In the genomic region with DNA sequence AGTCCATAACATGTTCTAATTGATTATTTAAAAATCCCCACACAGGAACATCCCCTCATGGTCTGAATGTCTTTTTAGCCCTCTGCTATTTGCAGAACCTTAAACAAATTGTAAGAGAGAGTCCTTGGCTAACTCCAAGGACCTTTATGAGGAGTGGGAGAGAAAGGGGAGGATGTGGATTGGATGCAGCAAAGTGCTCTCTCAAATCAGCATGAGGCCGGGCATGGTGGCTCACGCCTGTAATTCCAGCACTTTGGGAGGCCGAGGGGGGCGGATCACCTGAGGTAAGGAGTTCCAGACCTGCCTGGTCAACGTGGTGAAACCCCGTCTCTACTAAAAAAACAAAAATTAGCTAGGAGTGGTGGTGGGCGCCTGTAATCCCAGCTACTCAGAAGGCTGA, we compare ENCODE assay signal across 16 cellular contexts.
A peak's percentile ranks its signal among the peaks of the same experiment; 100 is the strongest.
DNase-seq lines count a peak whose midpoint lies in the region; ATAC-seq and TF ChIP-seq lines count a peak whose summit lies in the region.
"Had no signal": no experiment of that assay in that cellular context is flagged by ENCODE, and none has a peak within 500 bp of the region (broad histone marks: within the 10 kb centered on the region; RNA-seq: fewer than 3 reads in every experiment).

No MANE protein-coding gene starts in this region.

- H3K4me3 Mint-ChIP-seq in MCF 10A (ENCODE audit: unreplicated experiment), result no peak overlapping the region
- no peak overlapping the region for H3K4me3 Mint-ChIP-seq in chondrocyte (ENCODE audit: unreplicated experiment)
- H3K4me3 Mint-ChIP-seq: activated CD4-positive, alpha-beta T cell treated with anti-CD3 and anti-CD28 coated beads, Interleukin-2, amount 10 ng/mL, durations not matched to agents 24 days and 14 days had no signal

- H3K27ac ChIP-seq in breast epithelium, result peak overlapping the region in 1 of 2 donors; percentile 66
- H3K27ac ChIP-seq in mesodermal cell (ENCODE audit: low read depth, low read length, severe bottlenecking), result peak overlapping the region; percentile 95
- H3K27ac ChIP-seq in thoracic aorta, result peak overlapping the region; percentile 19 to 76
- no peak overlapping the region for H3K27ac ChIP-seq in left lung
- H3K27ac ChIP-seq: ovary had no signal

- BruUV-seq in MCF 10A (replicated peaks; lab: Mats Ljungman, UMichigan), result no TSS peak

- H3K4me1 ChIP-seq in breast epithelium, result no peaks in the 10 kb centered on the region
- H3K4me1 ChIP-seq in mesodermal cell (ENCODE audit: control insufficient read depth, insufficient read depth, low read length, poor library complexity, severe bottlenecking), result peaks cover 34% of the 10 kb centered on the region
- H3K4me1 ChIP-seq in thoracic aorta (ENCODE audit: control insufficient read depth in 1 of 2, low read depth in 2 of 2), result peaks cover 23 to 41% of the 10 kb centered on the region in 2 donors
- peaks cover 0 to 11% of the 10 kb centered on the region in 2 donors for H3K4me1 ChIP-seq in left lung
- H3K4me1 ChIP-seq: adrenal gland had no signal

- H3K4me1 Mint-ChIP-seq in MCF 10A (ENCODE audit: insufficient read depth, unreplicated experiment) (peaks cover 35% of the 10 kb centered on the region), chondrocyte (ENCODE audit: low read depth) (peaks cover 66% of the 10 kb centered on the region)
- H3K4me1 Mint-ChIP-seq: activated CD4-positive, alpha-beta T cell treated with anti-CD3 and anti-CD28 coated beads, Interleukin-2, amount 10 ng/mL, durations not matched to agents 24 days and 14 days had no signal

- DNase-seq in MCF 10A (ENCODE audit: unreplicated experiment), result no peak
- DNase-seq in breast epithelium (ENCODE audit: low spot score in 2 of 2), result no peak
- DNase-seq in chondrocyte (ENCODE audit: low spot score), result no peak
- DNase-seq in thoracic aorta (ENCODE audit: low spot score), result no peak
- DNase-seq in left lung, result no peak
- no peak for DNase-seq in SW480 (ENCODE audit: low spot score)
- DNase-seq: activated CD4-positive, alpha-beta T cell treated with anti-CD3 and anti-CD28 coated beads, Interleukin-2, amount 10 ng/mL, durations not matched to agents 24 days and 14 days; activated CD8-positive, alpha-beta memory T cell treated with anti-CD3 and anti-CD28 coated beads, Interleukin-2, amount 50 U/mL, for 4 hours; activated gamma-delta T cell; adrenal gland; ovary; small intestine; stimulated activated CD4-positive, alpha-beta T cell treated with anti-CD3 and anti-CD28 coated beads, Interleukin-4, amount 100 ng/mL, for 4 hours had no signal

- no peak for TF ChIP-seq POLR2A in breast epithelium (IDR thresholded peaks at IDR 0.05)

- peak overlapping the region; percentile 93 for H3K27ac Mint-ChIP-seq in MCF 10A (ENCODE audit: low read depth, unreplicated experiment)
- peak overlapping the region; percentile 99 for H3K27ac Mint-ChIP-seq in chondrocyte (ENCODE audit: unreplicated experiment)
- H3K27ac Mint-ChIP-seq: activated CD4-positive, alpha-beta T cell treated with anti-CD3 and anti-CD28 coated beads, Interleukin-2, amount 10 ng/mL, durations not matched to agents 24 days and 14 days had no signal

- H3K27me3 ChIP-seq in breast epithelium (no peaks in the 10 kb centered on the region), thoracic aorta (replicated peaks; ENCODE audit: insufficient read depth) (no peaks in the 10 kb centered on the region), left lung (no peaks in the 10 kb centered on the region)
- H3K27me3 ChIP-seq: adrenal gland, ovary, suprapubic skin had no signal

- WGBS in mesodermal cell (ENCODE audit: insufficient coverage in 2 of 2), 2 experiments, result 89 to 100% methylated on average over 4 to 7 of the region's 7 CpGs

- H3K36me3 ChIP-seq in breast epithelium (no peaks in the 10 kb centered on the region), mesodermal cell (ENCODE audit: control insufficient read depth, insufficient read depth, low read length) (no peaks in the 10 kb centered on the region), thoracic aorta (no peaks in the 10 kb centered on the region), left lung (no peaks in the 10 kb centered on the region)
- H3K36me3 ChIP-seq: adrenal gland, ovary, suprapubic skin had no signal

- CTCF ChIA-PET in MCF 10A (lab: Yijun Ruan, JAX), result interaction anchor here (0.6 to 1.8 kb wide), 4 partner anchors 16 to 1215 kb away, joined by 3 to 10 read pairs (median 4); no protein-coding TSS in a partner anchor

- ATAC-seq in thoracic aorta (ENCODE audit: insufficient number of reproducible peaks, low FRiP score, low read depth), result no peak
- ATAC-seq in HG03108 (IDR thresholded peaks at IDR 0.05; ENCODE audit: unreplicated experiment), result no peak
- no peak for ATAC-seq in left lung

- H3K4me3 ChIP-seq in breast epithelium, result no peak overlapping the region
- H3K4me3 ChIP-seq in mesodermal cell (ENCODE audit: extremely low read depth, insufficient read depth, low read length, poor library complexity, severe bottlenecking), result no peak overlapping the region
- H3K4me3 ChIP-seq in thoracic aorta, result peak overlapping the region; percentile 67
- H3K4me3 ChIP-seq in left lung, result no peak overlapping the region
- H3K4me3 ChIP-seq: ovary had no signal

- intact Hi-C loops in MCF 10A (cut with micrococcal nuclease) (loop anchor here (2.0 kb wide), 1 partner anchor 153 kb away; no protein-coding TSS in a partner anchor), breast epithelium (cut with DNase I; ENCODE audit: low total_unique reads) (no loop called here), left lung (cut with DNase I) (no loop called here)

- POLR2A ChIA-PET in MCF 10A (lab: Yijun Ruan, JAX), result interaction anchor here (0.6 to 4.5 kb wide), 13 partner anchors 13 to 235 kb away, joined by 4 to 40 read pairs (median 6); a partner anchor contains a TSS

- H3K9me3 Mint-ChIP-seq in MCF 10A (ENCODE audit: unreplicated experiment) (no peaks in the 10 kb centered on the region), chondrocyte (ENCODE audit: low read depth) (no peaks in the 10 kb centered on the region)
- H3K9me3 Mint-ChIP-seq: activated CD4-positive, alpha-beta T cell treated with anti-CD3 and anti-CD28 coated beads, Interleukin-2, amount 10 ng/mL, durations not matched to agents 24 days and 14 days had no signal

- H3K27me3 Mint-ChIP-seq in MCF 10A (ENCODE audit: insufficient read depth, unreplicated experiment) (no peaks in the 10 kb centered on the region), chondrocyte (ENCODE audit: low read depth) (no peaks in the 10 kb centered on the region)

- no peaks in the 10 kb centered on the region for H3K9me3 ChIP-seq in breast epithelium
- peaks cover 10% of the 10 kb centered on the region for H3K9me3 ChIP-seq in mesodermal cell (ENCODE audit: control insufficient read depth, low read length)
- no peaks in the 10 kb centered on the region for H3K9me3 ChIP-seq in thoracic aorta
- H3K9me3 ChIP-seq in left lung, result no peaks in the 10 kb centered on the region
- H3K9me3 ChIP-seq: adrenal gland, ovary, suprapubic skin had no signal

- TF ChIP-seq CTCF in MCF 10A (IDR thresholded peaks at IDR 0.05; ENCODE audit: unreplicated experiment) (no peak), breast epithelium (IDR thresholded peaks at IDR 0.05) (no peak), chondrocyte (IDR thresholded peaks at IDR 0.05) (no peak), thoracic aorta (IDR thresholded peaks at IDR 0.05) (no peak), left lung (IDR thresholded peaks at IDR 0.05) (no peak)

- H3K36me3 Mint-ChIP-seq in MCF 10A (ENCODE audit: insufficient read depth, unreplicated experiment), result no peaks in the 10 kb centered on the region
- H3K36me3 Mint-ChIP-seq in chondrocyte (ENCODE audit: low read depth), result no peaks in the 10 kb centered on the region

Comparison
In these comparisons a context has a peak if more than half of its experiments do, and no peak if none do; other contexts are left out.
1. H3K27ac ChIP-seq: peak in mesodermal cell (single experiment) and thoracic aorta (2 of 2); none in left lung (0 of 2).